Comparison of ENCODE assay signal across 37 cellular contexts in genomic region chr20:56608376-56608775, GRCh38. TPM values are rescaled to one million over a fixed set of nuclear protein-coding genes. Genes with fewer than 3 reads are reported as not detected.
"Had no signal": no experiment of that assay in that cellular context is flagged by ENCODE, and none has a peak within 500 bp of the region (broad histone marks: within the 10 kb centered on the region; RNA-seq: fewer than 3 reads in every experiment).

No MANE protein-coding gene starts in this region.

- H3K27ac Mint-ChIP-seq: activated naive CD4-positive, alpha-beta T cell treated with anti-CD3 and anti-CD28 coated beads for 36 hours; activated naive CD4-positive, alpha-beta T cell treated with anti-CD3 and anti-CD28 coated beads, Interleukin-2, amount 10 ng/mL, durations not matched to agents 7 days and 5 days; activated naive CD4-positive, alpha-beta T cell treated with anti-CD3 and anti-CD28 coated beads, Interleukin-2, amount 50 U/mL, for 24 hours; activated naive CD4-positive, alpha-beta T cell treated with anti-CD3 and anti-CD28 coated beads, Interleukin-2, amount 50 U/mL, for 72 hours; activated naive CD8-positive, alpha-beta T cell; activated naive CD8-positive, alpha-beta T cell treated with anti-CD3 and anti-CD28 coated beads for 36 hours; activated naive CD8-positive, alpha-beta T cell treated with anti-CD3 and anti-CD28 coated beads, Interleukin-2, amount 10 ng/mL, durations not matched to agents 7 days and 5 days; activated naive CD8-positive, alpha-beta T cell treated with anti-CD3 and anti-CD28 coated beads, Interleukin-2, amount 50 U/mL, for 24 hours; activated T-cell treated with anti-CD3 and anti-CD28 coated beads, Interleukin-2, amount 50 U/mL, for 24 hours; activated T-cell treated with anti-CD3 and anti-CD28 coated beads, Interleukin-2, amount 50 U/mL, for 72 hours; activated T-helper 1 cell treated with anti-CD3 and anti-CD28 coated beads, Interleukin-12 subunit alpha, Interleukin-12 subunit beta, Interleukin-2, Interleukin-4 antibody, amounts not matched to agents 30 ng/mL and 10 ng/mL and 1 ng/mL, durations not matched to agents 14 hours and 24 hours and 36 hours; activated T-helper 17 cell treated with anti-CD3 and anti-CD28 coated beads, Interleukin-2, amount 50 U/mL, for 72 hours; activated T-helper 2 cell treated with anti-CD3 and anti-CD28 coated beads, Interferon-gamma antibody, Interleukin-2, Interleukin-4, amounts not matched to agents 10 μg/mL and 5 μg/mL and 100 μg/mL, durations not matched to agents 14 hours and 24 hours and 36 hours; brain had no signal

- H3K27me3 ChIP-seq: adrenal gland, ascending aorta, body of pancreas, brain microvascular endothelial cell, breast epithelium, cardiac muscle cell had no signal

- H3K36me3 ChIP-seq: adrenal gland, ascending aorta, brain microvascular endothelial cell, breast epithelium, cardiac muscle cell had no signal

- H3K4me1 ChIP-seq: adrenal gland, ascending aorta, body of pancreas, breast epithelium had no signal

- H3K4me3 Mint-ChIP-seq: activated naive CD4-positive, alpha-beta T cell treated with anti-CD3 and anti-CD28 coated beads for 36 hours; activated naive CD4-positive, alpha-beta T cell treated with anti-CD3 and anti-CD28 coated beads, Interleukin-2, amount 10 ng/mL, durations not matched to agents 7 days and 5 days; activated naive CD4-positive, alpha-beta T cell treated with anti-CD3 and anti-CD28 coated beads, Interleukin-2, amount 50 U/mL, for 24 hours; activated naive CD8-positive, alpha-beta T cell; activated naive CD8-positive, alpha-beta T cell treated with anti-CD3 and anti-CD28 coated beads for 36 hours; activated naive CD8-positive, alpha-beta T cell treated with anti-CD3 and anti-CD28 coated beads, Interleukin-2, amount 10 ng/mL, durations not matched to agents 7 days and 5 days; activated naive CD8-positive, alpha-beta T cell treated with anti-CD3 and anti-CD28 coated beads, Interleukin-2, amount 50 U/mL, for 24 hours; activated T-cell treated with anti-CD3 and anti-CD28 coated beads, Interleukin-2, amount 50 U/mL, for 24 hours; activated T-cell treated with anti-CD3 and anti-CD28 coated beads, Interleukin-2, amount 50 U/mL, for 4 hours; activated T-cell treated with anti-CD3 and anti-CD28 coated beads, Interleukin-2, amount 50 U/mL, for 72 hours; activated T-helper 1 cell treated with anti-CD3 and anti-CD28 coated beads, Interleukin-12 subunit alpha, Interleukin-12 subunit beta, Interleukin-2, Interleukin-4 antibody, amounts not matched to agents 30 ng/mL and 10 ng/mL and 1 ng/mL, durations not matched to agents 14 hours and 24 hours and 36 hours; activated T-helper 17 cell treated with anti-CD3 and anti-CD28 coated beads, Interleukin-2, amount 50 U/mL, for 72 hours; brain; central memory CD8-positive, alpha-beta T cell had no signal

- H3K27ac ChIP-seq: adrenal gland, ascending aorta, body of pancreas, brain microvascular endothelial cell, cardiac muscle cell had no signal

- H3K36me3 Mint-ChIP-seq: activated naive CD4-positive, alpha-beta T cell treated with anti-CD3 and anti-CD28 coated beads, Interleukin-2, amount 10 ng/mL, durations not matched to agents 7 days and 5 days; activated naive CD4-positive, alpha-beta T cell treated with anti-CD3 and anti-CD28 coated beads, Interleukin-2, amount 50 U/mL, for 24 hours; activated naive CD4-positive, alpha-beta T cell treated with anti-CD3 and anti-CD28 coated beads, Interleukin-2, amount 50 U/mL, for 72 hours; activated naive CD8-positive, alpha-beta T cell; activated naive CD8-positive, alpha-beta T cell treated with anti-CD3 and anti-CD28 coated beads for 36 hours; activated naive CD8-positive, alpha-beta T cell treated with anti-CD3 and anti-CD28 coated beads, Interleukin-2, amount 10 ng/mL, durations not matched to agents 7 days and 5 days; brain had no signal

- H3K4me1 Mint-ChIP-seq: activated naive CD4-positive, alpha-beta T cell treated with anti-CD3 and anti-CD28 coated beads, Interleukin-2, amount 10 ng/mL, durations not matched to agents 7 days and 5 days; activated naive CD4-positive, alpha-beta T cell treated with anti-CD3 and anti-CD28 coated beads, Interleukin-2, amount 50 U/mL, for 24 hours; activated naive CD8-positive, alpha-beta T cell treated with anti-CD3 and anti-CD28 coated beads for 36 hours; activated naive CD8-positive, alpha-beta T cell treated with anti-CD3 and anti-CD28 coated beads, Interleukin-2, amount 10 ng/mL, durations not matched to agents 7 days and 5 days; activated naive CD8-positive, alpha-beta T cell treated with anti-CD3 and anti-CD28 coated beads, Interleukin-2, amount 50 U/mL, for 24 hours; activated T-helper 17 cell treated with anti-CD3 and anti-CD28 coated beads, Interleukin-2, amount 50 U/mL, for 72 hours; brain; central memory CD8-positive, alpha-beta T cell had no signal

- H3K4me3 ChIP-seq: adrenal gland, ascending aorta, body of pancreas, breast epithelium, cardiac muscle cell had no signal

- H3K9me3 ChIP-seq: adrenal gland, ascending aorta, body of pancreas, breast epithelium had no signal

- H3K27me3 Mint-ChIP-seq: activated naive CD4-positive, alpha-beta T cell treated with anti-CD3 and anti-CD28 coated beads, Interleukin-2, amount 10 ng/mL, durations not matched to agents 7 days and 5 days; activated naive CD4-positive, alpha-beta T cell treated with anti-CD3 and anti-CD28 coated beads, Interleukin-2, amount 50 U/mL, for 24 hours; activated naive CD8-positive, alpha-beta T cell; activated naive CD8-positive, alpha-beta T cell treated with anti-CD3 and anti-CD28 coated beads for 36 hours; activated naive CD8-positive, alpha-beta T cell treated with anti-CD3 and anti-CD28 coated beads, Interleukin-2, amount 10 ng/mL, durations not matched to agents 7 days and 5 days; activated naive CD8-positive, alpha-beta T cell treated with anti-CD3 and anti-CD28 coated beads, Interleukin-2, amount 50 U/mL, for 24 hours; activated T-cell treated with anti-CD3 and anti-CD28 coated beads, Interleukin-2, amount 50 U/mL, for 24 hours; central memory CD8-positive, alpha-beta T cell had no signal

- DNase-seq: activated effector memory CD4-positive, alpha-beta T cell treated with anti-CD3 and anti-CD28 coated beads, Interleukin-2, amount 50 U/mL, for 16 hours; activated effector memory CD4-positive, alpha-beta T cell treated with Interleukin-2 at 50 U/mL for 16 hours; activated gamma-delta T cell; activated gamma-delta T cell treated with Interleukin-2 at 50 U/mL for 16 hours; activated naive CD4-positive, alpha-beta T cell; activated naive CD4-positive, alpha-beta T cell treated with anti-CD3 and anti-CD28 coated beads for 36 hours; activated naive CD4-positive, alpha-beta T cell treated with anti-CD3 and anti-CD28 coated beads, Interleukin-2, amount 10 ng/mL, durations not matched to agents 7 days and 5 days; activated naive CD4-positive, alpha-beta T cell treated with Interleukin-2 at 50 U/mL for 16 hours; activated naive CD8-positive, alpha-beta T cell treated with anti-CD3 and anti-CD28 coated beads for 36 hours; activated naive CD8-positive, alpha-beta T cell treated with anti-CD3 and anti-CD28 coated beads, Interleukin-2, amount 10 ng/mL, durations not matched to agents 7 days and 5 days; activated naive CD8-positive, alpha-beta T cell treated with anti-CD3 and anti-CD28 coated beads, Interleukin-2, amount 50 U/mL, for 24 hours; activated T-cell treated with anti-CD3 and anti-CD28 coated beads, Interleukin-2, amount 50 U/mL, for 1 hour; activated T-cell treated with anti-CD3 and anti-CD28 coated beads, Interleukin-2, amount 50 U/mL, for 24 hours; activated T-cell treated with anti-CD3 and anti-CD28 coated beads, Interleukin-2, amount 50 U/mL, for 4 hours; activated T-cell treated with anti-CD3 and anti-CD28 coated beads, Interleukin-2, amount 50 U/mL, for 72 hours; adrenal gland; amniotic stem cell; amygdala; anterior cingulate cortex; body of pancreas; brain microvascular endothelial cell; caudate nucleus; central memory CD4-positive, alpha-beta T cell; cerebellar nuclear complex had no signal

- H3K9me3 Mint-ChIP-seq: activated naive CD4-positive, alpha-beta T cell treated with anti-CD3 and anti-CD28 coated beads for 36 hours; activated naive CD4-positive, alpha-beta T cell treated with anti-CD3 and anti-CD28 coated beads, Interleukin-2, amount 10 ng/mL, durations not matched to agents 7 days and 5 days; activated naive CD4-positive, alpha-beta T cell treated with anti-CD3 and anti-CD28 coated beads, Interleukin-2, amount 50 U/mL, for 24 hours; activated naive CD4-positive, alpha-beta T cell treated with anti-CD3 and anti-CD28 coated beads, Interleukin-2, amount 50 U/mL, for 72 hours; activated naive CD8-positive, alpha-beta T cell treated with anti-CD3 and anti-CD28 coated beads for 36 hours; activated naive CD8-positive, alpha-beta T cell treated with anti-CD3 and anti-CD28 coated beads, Interleukin-2, amount 10 ng/mL, durations not matched to agents 7 days and 5 days; activated naive CD8-positive, alpha-beta T cell treated with anti-CD3 and anti-CD28 coated beads, Interleukin-2, amount 50 U/mL, for 24 hours; activated T-cell treated with anti-CD3 and anti-CD28 coated beads, Interleukin-2, amount 50 U/mL, for 24 hours; activated T-cell treated with anti-CD3 and anti-CD28 coated beads, Interleukin-2, amount 50 U/mL, for 4 hours; activated T-cell treated with anti-CD3 and anti-CD28 coated beads, Interleukin-2, amount 50 U/mL, for 72 hours; activated T-helper 1 cell treated with anti-CD3 and anti-CD28 coated beads, Interleukin-12 subunit alpha, Interleukin-12 subunit beta, Interleukin-2, Interleukin-4 antibody, amounts not matched to agents 30 ng/mL and 10 ng/mL and 1 ng/mL, durations not matched to agents 14 hours and 24 hours and 36 hours; activated T-helper 17 cell treated with anti-CD3 and anti-CD28 coated beads, Interleukin-2, amount 50 U/mL, for 72 hours; activated T-helper 2 cell treated with anti-CD3 and anti-CD28 coated beads, Interferon-gamma antibody, Interleukin-2, Interleukin-4, amounts not matched to agents 10 μg/mL and 5 μg/mL and 100 μg/mL, durations not matched to agents 14 hours and 24 hours and 36 hours; brain; central memory CD8-positive, alpha-beta T cell had no signal

RNA-seq across cellular contexts. Expression of gene TFAP2C, which starts 20.7 kb away (rescaled TPM):
- total RNA-seq: activated naive CD4-positive, alpha-beta T cell treated with anti-CD3 and anti-CD28 coated beads for 36 hours; activated naive CD4-positive, alpha-beta T cell treated with anti-CD3 and anti-CD28 coated beads, Interleukin-2, amount 50 U/mL, for 72 hours; activated naive CD8-positive, alpha-beta T cell treated with anti-CD3 and anti-CD28 coated beads for 36 hours; activated naive CD8-positive, alpha-beta T cell treated with anti-CD3 and anti-CD28 coated beads, Interleukin-2, amount 10 ng/mL, durations not matched to agents 7 days and 5 days; activated T-cell treated with anti-CD3 and anti-CD28 coated beads, Interleukin-2, amount 50 U/mL, for 4 hours; activated T-helper 1 cell treated with anti-CD3 and anti-CD28 coated beads, Interleukin-12 subunit alpha, Interleukin-12 subunit beta, Interleukin-2, Interleukin-4 antibody, amounts not matched to agents 30 ng/mL and 10 ng/mL and 1 ng/mL, durations not matched to agents 14 hours and 24 hours and 36 hours; activated T-helper 17 cell treated with anti-CD3 and anti-CD28 coated beads, Interleukin-2, amount 50 U/mL, for 72 hours; activated T-helper 2 cell treated with anti-CD3 and anti-CD28 coated beads, Interferon-gamma antibody, Interleukin-2, Interleukin-4, amounts not matched to agents 10 μg/mL and 5 μg/mL and 100 μg/mL, durations not matched to agents 14 hours and 24 hours and 36 hours; cerebellum had no signal
- polyA plus RNA-seq: aorta, cardiac muscle cell had no signal
